23 cellular contexts compared by ENCODE assay signal in the genomic region with DNA sequence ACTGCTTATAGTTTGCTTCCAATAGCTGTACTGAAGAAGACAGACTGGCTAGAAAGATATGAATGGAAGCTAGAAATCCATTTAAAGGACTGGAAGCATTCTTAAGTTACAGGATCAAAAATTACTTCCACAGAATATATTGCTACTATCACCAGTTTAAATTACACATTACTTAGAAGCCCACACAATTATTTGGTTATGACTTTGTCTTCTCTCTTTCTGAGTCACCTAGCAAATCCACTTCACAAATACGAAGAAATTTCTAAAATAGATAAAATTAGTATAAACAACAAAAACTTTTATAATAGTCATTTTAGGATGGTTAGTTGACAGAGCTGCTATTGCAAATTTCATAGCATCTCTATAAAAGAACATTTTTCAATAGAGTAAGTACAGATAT.
"Had no signal": no experiment of that assay in that cellular context is flagged by ENCODE, and none has a peak within 500 bp of the region (broad histone marks: within the 10 kb centered on the region; RNA-seq: fewer than 3 reads in every experiment).

No MANE protein-coding gene starts in this region.

- H3K9me3 ChIP-seq: left ventricle myocardium inferior, ovary, right atrium auricular region, right lobe of liver, stomach, testis, thyroid gland, transverse colon, upper lobe of right lung had no signal

- H3K36me3 ChIP-seq: ovary, thyroid gland had no signal

- H3K4me1 ChIP-seq: left ventricle myocardium inferior, right atrium auricular region, right lobe of liver, stomach, testis, transverse colon, upper lobe of right lung had no signal

- H3K4me2 ChIP-seq: smooth muscle cell had no signal

- H3K4me1 Mint-ChIP-seq: immature natural killer cell; naive thymus-derived CD8-positive, alpha-beta T cell; stimulated activated naive B cell treated with anti-CD40 and anti-IgM and Interleukin-4, amounts not matched to agents 10 μg/mL and 1 μg/mL and 100 μg/mL, for 72 hours had no signal

- H3K27me3 ChIP-seq: right atrium auricular region, right lobe of liver, stomach, testis, thyroid gland, transverse colon, upper lobe of right lung had no signal

- DNase-seq: hypothalamus; immature natural killer cell; left ventricle myocardium inferior; midbrain; naive thymus-derived CD8-positive, alpha-beta T cell; ovary; right lobe of liver; stimulated activated CD4-positive, alpha-beta T cell treated with anti-CD3 and anti-CD28 coated beads, Interleukin-1b, Interleukin-23, amount 100 ng/mL, for 48 hours; stimulated activated CD4-positive, alpha-beta T cell treated with anti-CD3 and anti-CD28 coated beads, Interleukin-2, amount 100 ng/mL, for 48 hours; stimulated activated CD4-positive, alpha-beta T cell treated with anti-CD3 and anti-CD28 coated beads, Interleukin-4, amount 100 ng/mL, for 4 hours; stimulated activated CD8-positive, alpha-beta memory T cell treated with anti-CD3 and anti-CD28 coated beads, Interleukin-4, amount 100 ng/mL, for 48 hours; stimulated activated naive B cell treated with anti-CD40 and anti-IgM and Interleukin-4, amounts not matched to agents 10 μg/mL and 1 μg/mL and 100 μg/mL, for 72 hours; stimulated activated naive CD8-positive, alpha-beta T cell treated with anti-CD3 and anti-CD28 coated beads, Interleukin-15, Interleukin-2, amounts not matched to agents 100 U/mL and 50 U/mL, for 24 hours; stomach; testis; thyroid gland; transverse colon; upper lobe of right lung had no signal

- H3K9me3 Mint-ChIP-seq: immature natural killer cell; naive thymus-derived CD8-positive, alpha-beta T cell; stimulated activated naive B cell treated with anti-CD40 and anti-IgM and Interleukin-4, amounts not matched to agents 10 μg/mL and 1 μg/mL and 100 μg/mL, for 72 hours had no signal

- H3K27ac ChIP-seq: left ventricle myocardium inferior, ovary, right atrium auricular region, right lobe of liver, stomach, testis, thyroid gland, transverse colon, upper lobe of right lung had no signal

- H3K4me3 Mint-ChIP-seq: immature natural killer cell; naive thymus-derived CD8-positive, alpha-beta T cell; stimulated activated naive B cell treated with anti-CD40 and anti-IgM and Interleukin-4, amounts not matched to agents 10 μg/mL and 1 μg/mL and 100 μg/mL, for 72 hours had no signal

- H3K27ac Mint-ChIP-seq: immature natural killer cell; naive thymus-derived CD8-positive, alpha-beta T cell; progenitor cell of endocrine pancreas; stimulated activated naive B cell treated with anti-CD40 and anti-IgM and Interleukin-4, amounts not matched to agents 10 μg/mL and 1 μg/mL and 100 μg/mL, for 72 hours had no signal

- FAIRE-seq: urothelium cell line had no signal

- ATAC-seq: naive thymus-derived CD8-positive, alpha-beta T cell; right lobe of liver; stimulated activated naive B cell treated with anti-CD40 and anti-IgM and Interleukin-4, amounts not matched to agents 10 μg/mL and 1 μg/mL and 100 μg/mL, for 72 hours; stimulated activated naive CD8-positive, alpha-beta T cell treated with anti-CD3 and anti-CD28 coated beads, Interleukin-15, Interleukin-2, amounts not matched to agents 100 U/mL and 50 U/mL, for 24 hours; upper lobe of right lung had no signal

- H3K4me3 ChIP-seq: left ventricle myocardium inferior, lung, ovary, right atrium auricular region, right lobe of liver, smooth muscle cell, stomach, testis, thyroid gland, transverse colon, upper lobe of right lung had no signal

- H3K27me3 Mint-ChIP-seq: naive thymus-derived CD8-positive, alpha-beta T cell; progenitor cell of endocrine pancreas; stimulated activated naive B cell treated with anti-CD40 and anti-IgM and Interleukin-4, amounts not matched to agents 10 μg/mL and 1 μg/mL and 100 μg/mL, for 72 hours had no signal
